7 cellular contexts compared by ENCODE assay signal in genomic region chr1:27634166-27634981, GRCh38. TPM values are rescaled to one million over a fixed set of nuclear protein-coding genes. Genes with fewer than 3 reads are reported as not detected.
DNase-seq lines count a peak whose midpoint lies in the region; ATAC-seq, FAIRE-seq and TF ChIP-seq lines count a peak whose summit lies in the region.

No MANE protein-coding gene starts in this region.

- H3K27me3 ChIP-seq in WERI-Rb-1 (ENCODE audit: insufficient read depth, low read depth, severe bottlenecking) = no peaks in the 10 kb centered on the region

- H3K4me1 Mint-ChIP-seq in activated CD4-positive, alpha-beta T cell treated with anti-CD3 and anti-CD28 coated beads, Interleukin-2, amount 10 ng/mL, durations not matched to agents 7 days and 5 days = peaks cover 73% of the 10 kb centered on the region
- peaks cover 65 to 72% of the 10 kb centered on the region in 2 donors for H3K4me1 Mint-ChIP-seq in natural killer cell treated with Interleukin-12 subunit alpha and Interleukin-12 subunit beta and Interleukin-15 and Interleukin-18, amount 100 ng/mL, for 72 hours (ENCODE audit: low read depth in 2 of 2)

- H3K9me3 ChIP-seq in WERI-Rb-1 (ENCODE audit: severe bottlenecking) = no peaks in the 10 kb centered on the region

- peak; percentile 33 for DNase-seq in activated CD4-positive, alpha-beta T cell treated with anti-CD3 and anti-CD28 coated beads, Interleukin-2, amount 10 ng/mL, durations not matched to agents 7 days and 5 days
- DNase-seq in epithelial cell of esophagus (ENCODE audit: low read depth) (no peak), HTR-8/SVneo (ENCODE audit: insufficient read length, low spot score) (no peak), WERI-Rb-1 (no peak), HuH-7.5 (ENCODE audit: low spot score) (no peak)
- peak; percentile 92 for DNase-seq in natural killer cell treated with Interleukin-12 subunit alpha and Interleukin-12 subunit beta and Interleukin-15 and Interleukin-18, amount 100 ng/mL, for 72 hours (ENCODE audit: low spot score)

- H3K9me3 Mint-ChIP-seq in activated CD4-positive, alpha-beta T cell treated with anti-CD3 and anti-CD28 coated beads, Interleukin-2, amount 10 ng/mL, durations not matched to agents 7 days and 5 days = no peaks in the 10 kb centered on the region
- H3K9me3 Mint-ChIP-seq in natural killer cell treated with Interleukin-12 subunit alpha and Interleukin-12 subunit beta and Interleukin-15 and Interleukin-18, amount 100 ng/mL, for 72 hours = no peaks in the 10 kb centered on the region

- TF ChIP-seq CTCF in epithelial cell of esophagus (IDR thresholded peaks at IDR 0.05; ENCODE audit: insufficient read depth, low read depth, low read length, missing control alignments) = no peak
- TF ChIP-seq CTCF in WERI-Rb-1 (IDR thresholded peaks at IDR 0.05; ENCODE audit: low read depth, low read length) = no peak

- no peak for FAIRE-seq in HTR-8/SVneo (lab: Jason Lieb, UNC)

- peak; percentile 54 for TF ChIP-seq POLR2A in GM19193 (IDR thresholded peaks at IDR 0.05; ENCODE audit: extremely low read depth, insufficient read depth, insufficient read length)

- no peaks in the 10 kb centered on the region for H3K36me3 ChIP-seq in WERI-Rb-1

- H3K27ac Mint-ChIP-seq in activated CD4-positive, alpha-beta T cell treated with anti-CD3 and anti-CD28 coated beads, Interleukin-2, amount 10 ng/mL, durations not matched to agents 7 days and 5 days = peak overlapping the region; percentile 77
- H3K27ac Mint-ChIP-seq in natural killer cell treated with Interleukin-12 subunit alpha and Interleukin-12 subunit beta and Interleukin-15 and Interleukin-18, amount 100 ng/mL, for 72 hours = peak overlapping the region; percentile 81 to 83

- no peak overlapping the region for H3K27ac ChIP-seq in WERI-Rb-1

- H3K4me3 ChIP-seq in epithelial cell of esophagus (ENCODE audit: low read length) (peak overlapping the region; percentile 8), WERI-Rb-1 (ENCODE audit: low read depth, low read length) (no peak overlapping the region)

- POLR2A ChIA-PET in activated CD4-positive, alpha-beta T cell treated with anti-CD3 and anti-CD28 coated beads, Interleukin-2, amount 10 ng/mL, durations not matched to agents 7 days and 5 days (lab: Charles Lee) = no interaction called here

- CTCF ChIA-PET in activated CD4-positive, alpha-beta T cell treated with anti-CD3 and anti-CD28 coated beads, Interleukin-2, amount 10 ng/mL, durations not matched to agents 7 days and 5 days (lab: Charles Lee) = no interaction called here

- peak overlapping the region; percentile 44 for H3K4me3 Mint-ChIP-seq in activated CD4-positive, alpha-beta T cell treated with anti-CD3 and anti-CD28 coated beads, Interleukin-2, amount 10 ng/mL, durations not matched to agents 7 days and 5 days
- peak overlapping the region; percentile 76 for H3K4me3 Mint-ChIP-seq in natural killer cell treated with Interleukin-12 subunit alpha and Interleukin-12 subunit beta and Interleukin-15 and Interleukin-18, amount 100 ng/mL, for 72 hours

- peaks cover 3% of the 10 kb centered on the region for H3K27me3 Mint-ChIP-seq in activated CD4-positive, alpha-beta T cell treated with anti-CD3 and anti-CD28 coated beads, Interleukin-2, amount 10 ng/mL, durations not matched to agents 7 days and 5 days
- H3K27me3 Mint-ChIP-seq in natural killer cell treated with Interleukin-12 subunit alpha and Interleukin-12 subunit beta and Interleukin-15 and Interleukin-18, amount 100 ng/mL, for 72 hours = no peaks in the 10 kb centered on the region

- ATAC-seq in natural killer cell treated with Interleukin-12 subunit alpha and Interleukin-12 subunit beta and Interleukin-15 and Interleukin-18, amount 100 ng/mL, for 72 hours = peak; percentile 69 to 75

- H3K36me3 Mint-ChIP-seq in activated CD4-positive, alpha-beta T cell treated with anti-CD3 and anti-CD28 coated beads, Interleukin-2, amount 10 ng/mL, durations not matched to agents 7 days and 5 days (ENCODE audit: low read depth) = no peaks in the 10 kb centered on the region
- H3K36me3 Mint-ChIP-seq in natural killer cell treated with Interleukin-12 subunit alpha and Interleukin-12 subunit beta and Interleukin-15 and Interleukin-18, amount 100 ng/mL, for 72 hours = no peaks in the 10 kb centered on the region

RNA-seq across cellular contexts. Expression of gene FGR, which starts 0.6 kb away (rescaled TPM):
- not detected for total RNA-seq in activated CD4-positive, alpha-beta T cell treated with anti-CD3 and anti-CD28 coated beads, Interleukin-2, amount 10 ng/mL, durations not matched to agents 7 days and 5 days
- total RNA-seq in natural killer cell treated with Interleukin-12 subunit alpha and Interleukin-12 subunit beta and Interleukin-15 and Interleukin-18, amount 100 ng/mL, for 72 hours = 10 to 100 TPM; 14.2 to 60.0 TPM

RNA-seq across cellular contexts. Expression of gene AHDC1, which starts 30.4 kb away (rescaled TPM):
- total RNA-seq in activated CD4-positive, alpha-beta T cell treated with anti-CD3 and anti-CD28 coated beads, Interleukin-2, amount 10 ng/mL, durations not matched to agents 7 days and 5 days = 10 to 100 TPM; 15.3 to 19.3 TPM
- total RNA-seq in natural killer cell treated with Interleukin-12 subunit alpha and Interleukin-12 subunit beta and Interleukin-15 and Interleukin-18, amount 100 ng/mL, for 72 hours = 10 to 100 TPM; 38.8 to 42.9 TPM

RNA-seq across cellular contexts. Expression of gene IFI6, which starts 37.6 kb away (rescaled TPM):
- total RNA-seq in activated CD4-positive, alpha-beta T cell treated with anti-CD3 and anti-CD28 coated beads, Interleukin-2, amount 10 ng/mL, durations not matched to agents 7 days and 5 days = 100 to 1,000 TPM; 231 to 321 TPM
- 10 to 100 TPM; 42.8 to 45.4 TPM for total RNA-seq in natural killer cell treated with Interleukin-12 subunit alpha and Interleukin-12 subunit beta and Interleukin-15 and Interleukin-18, amount 100 ng/mL, for 72 hours

Comparison
In these comparisons a context has a peak if more than half of its experiments do, and no peak if none do; other contexts are left out.
1. DNase-seq: peak in activated CD4-positive, alpha-beta T cell treated with anti-CD3 and anti-CD28 coated beads, Interleukin-2, amount 10 ng/mL, durations not matched to agents 7 days and 5 days (single experiment) and natural killer cell treated with Interleukin-12 subunit alpha and Interleukin-12 subunit beta and Interleukin-15 and Interleukin-18, amount 100 ng/mL, for 72 hours (single experiment); none in epithelial cell of esophagus (single experiment), HTR-8/SVneo (single experiment), WERI-Rb-1 (single experiment) and HuH-7.5 (single experiment).
2. RNA of gene FGR, which starts 0.6 kb away (total RNA-seq): 14.2 to 60.0 TPM in natural killer cell treated with Interleukin-12 subunit alpha and Interleukin-12 subunit beta and Interleukin-15 and Interleukin-18, amount 100 ng/mL, for 72 hours; not detected in activated CD4-positive, alpha-beta T cell treated with anti-CD3 and anti-CD28 coated beads, Interleukin-2, amount 10 ng/mL, durations not matched to agents 7 days and 5 days; every median in the first group is over 10 times any median in the second.
3. RNA of gene IFI6, which starts 37.6 kb away (total RNA-seq): 231 to 321 TPM in activated CD4-positive, alpha-beta T cell treated with anti-CD3 and anti-CD28 coated beads, Interleukin-2, amount 10 ng/mL, durations not matched to agents 7 days and 5 days; 42.8 to 45.4 TPM in natural killer cell treated with Interleukin-12 subunit alpha and Interleukin-12 subunit beta and Interleukin-15 and Interleukin-18, amount 100 ng/mL, for 72 hours; every median in the first group is over 4 times any median in the second.